Comparison of ENCODE assay signal across 6 cellular contexts in the genomic region with DNA sequence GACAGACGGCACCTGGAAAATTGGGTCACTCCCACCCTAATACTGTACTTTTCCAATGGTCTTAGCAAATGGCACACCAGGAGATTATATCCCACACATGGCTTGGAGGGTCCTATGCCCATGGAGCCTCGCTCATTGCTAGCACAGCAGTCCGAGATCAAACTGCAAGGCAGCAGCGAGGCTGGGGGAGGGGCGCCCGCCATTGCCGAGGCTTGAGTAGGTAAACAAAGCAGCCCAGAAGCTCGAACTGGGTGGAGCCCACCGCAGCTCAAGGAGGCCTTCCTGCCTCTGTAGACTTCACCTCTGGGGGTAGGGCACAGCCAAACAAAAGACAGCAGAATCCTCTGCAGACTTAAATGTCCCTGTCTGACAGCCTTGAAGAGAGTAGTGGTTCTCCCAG. TPM values are rescaled to one million over a fixed set of nuclear protein-coding genes. Genes with fewer than 3 reads are reported as not detected.
DNase-seq lines count a peak whose midpoint lies in the region; ATAC-seq, FAIRE-seq and TF ChIP-seq lines count a peak whose summit lies in the region.
"Not testable (repeated sequence)": the region's sequence is repeated elsewhere in the genome, so short reads cannot be mapped to it uniquely, and the experiment has no call there.

No MANE protein-coding gene starts in this region.

- not testable (repeated sequence) for TF ChIP-seq CTCF in HepG2 (CRISPR knock-in tag; IDR thresholded peaks at IDR 0.05)

- peaks cover 29% of the 10 kb centered on the region for H3K27me3 Mint-ChIP-seq in CD4-positive, CD25-positive, alpha-beta regulatory T cell
- H3K27me3 Mint-ChIP-seq in CD4-positive, alpha-beta memory T cell, result peaks cover 12% of the 10 kb centered on the region in 2 donors
- peaks cover 48% of the 10 kb centered on the region for H3K27me3 Mint-ChIP-seq in activated CD4-positive, alpha-beta memory T cell treated with anti-CD3 and anti-CD28 coated beads, Interleukin-2, amount 10 ng/mL, durations not matched to agents 7 days and 5 days
- not testable (repeated sequence) for H3K27me3 Mint-ChIP-seq in activated T-helper 17 cell treated with anti-CD3 and anti-CD28 coated beads, Interleukin-2, amount 50 U/mL, for 72 hours

- 11% methylated on average over 2 of the region's 9 CpGs for WGBS in HepG2 (ENCODE audit: low lambda C conversion rate)

- not testable (repeated sequence) for H3K9ac ChIP-seq in HepG2 (ENCODE audit: insufficient read depth, low read depth, low read length)

- H3K36me3 Mint-ChIP-seq in CD4-positive, CD25-positive, alpha-beta regulatory T cell; CD4-positive, alpha-beta memory T cell; activated CD4-positive, alpha-beta memory T cell treated with anti-CD3 and anti-CD28 coated beads, Interleukin-2, amount 10 ng/mL, durations not matched to agents 7 days and 5 days (ENCODE audit: low read depth); activated T-helper 17 cell treated with anti-CD3 and anti-CD28 coated beads, Interleukin-2, amount 50 U/mL, for 72 hours (ENCODE audit: low read depth): not testable (repeated sequence)

- POLR2A ChIA-PET in CD4-positive, alpha-beta memory T cell (lab: Charles Lee; ENCODE audit: partially characterized antibody), result interaction anchor here (0.7 to 2.1 kb wide), 5 partner anchors 8 to 23 kb away, joined by 4 to 13 read pairs (median 4); partner anchors contain the start of gene DNTTIP2
- POLR2A ChIA-PET in activated CD4-positive, alpha-beta memory T cell treated with anti-CD3 and anti-CD28 coated beads, Interleukin-2, amount 10 ng/mL, durations not matched to agents 7 days and 5 days (lab: Charles Lee), result not testable (repeated sequence)
- POLR2A ChIA-PET in HepG2 (lab: Yijun Ruan, JAX), result interaction anchor here (1.3 to 1.9 kb wide), 2 partner anchors 10 to 13 kb away, joined by 3 to 6 read pairs; no protein-coding TSS in a partner anchor

- DNase-seq in CD4-positive, CD25-positive, alpha-beta regulatory T cell, result peak in 2 of 3 donors; percentile 12 to 18
- DNase-seq in CD4-positive, alpha-beta memory T cell, result peak in 3 of 5 donors; percentile 29 to 39 (median 29)
- not testable (repeated sequence) for DNase-seq in activated CD4-positive, alpha-beta memory T cell treated with anti-CD3 and anti-CD28 coated beads, Interleukin-2, amount 10 ng/mL, durations not matched to agents 7 days and 5 days; HepG2 (ENCODE audit: low spot score)
- peak; percentile 26 for DNase-seq in activated effector memory CD4-positive, alpha-beta T cell treated with Interleukin-2 at 50 U/mL for 16 hours

- H3K4me3 Mint-ChIP-seq in CD4-positive, CD25-positive, alpha-beta regulatory T cell; CD4-positive, alpha-beta memory T cell; activated CD4-positive, alpha-beta memory T cell treated with anti-CD3 and anti-CD28 coated beads, Interleukin-2, amount 10 ng/mL, durations not matched to agents 7 days and 5 days: not testable (repeated sequence)
- peak overlapping the region; percentile 9 for H3K4me3 Mint-ChIP-seq in activated T-helper 17 cell treated with anti-CD3 and anti-CD28 coated beads, Interleukin-2, amount 50 U/mL, for 72 hours

- not testable (repeated sequence) for H4K20me1 ChIP-seq in HepG2 (ENCODE audit: insufficient read depth, low read length)

- H2AFZ ChIP-seq in HepG2 (ENCODE audit: low read length), result not testable (repeated sequence)

- intact Hi-C loops in CD4-positive, alpha-beta memory T cell (cut with micrococcal nuclease); HepG2 (cut with micrococcal nuclease; ENCODE audit: unreplicated experiment): not testable (repeated sequence)

- H3K4me1 ChIP-seq in CD4-positive, CD25-positive, alpha-beta regulatory T cell (ENCODE audit: control insufficient read depth, insufficient read depth, low read length, poor library complexity, severe bottlenecking); CD4-positive, alpha-beta memory T cell (ENCODE audit: insufficient read depth, low read length); HepG2 (ENCODE audit: insufficient read depth, low read length): not testable (repeated sequence)

- not testable (repeated sequence) for H3K4me1 Mint-ChIP-seq in CD4-positive, CD25-positive, alpha-beta regulatory T cell; activated CD4-positive, alpha-beta memory T cell treated with anti-CD3 and anti-CD28 coated beads, Interleukin-2, amount 10 ng/mL, durations not matched to agents 7 days and 5 days; activated T-helper 17 cell treated with anti-CD3 and anti-CD28 coated beads, Interleukin-2, amount 50 U/mL, for 72 hours
- H3K4me1 Mint-ChIP-seq in CD4-positive, alpha-beta memory T cell, result peaks cover 0 to 11% (median 7%) of the 10 kb centered on the region in 4 donors

- not testable (repeated sequence) for H3K9me3 ChIP-seq in CD4-positive, CD25-positive, alpha-beta regulatory T cell (ENCODE audit: control insufficient read depth in 2 of 2, low read length in 2 of 2); CD4-positive, alpha-beta memory T cell (ENCODE audit: control insufficient read depth in 1 of 2, low read length in 2 of 2); HepG2 (ENCODE audit: low read length)

- peak overlapping the region; percentile 51 for H3K4me2 ChIP-seq in HepG2 (ENCODE audit: low read depth, low read length)

- H3K27ac Mint-ChIP-seq in CD4-positive, CD25-positive, alpha-beta regulatory T cell; activated T-helper 17 cell treated with anti-CD3 and anti-CD28 coated beads, Interleukin-2, amount 50 U/mL, for 72 hours: not testable (repeated sequence)
- H3K27ac Mint-ChIP-seq in CD4-positive, alpha-beta memory T cell, result peak overlapping the region in 2 of 7 donors; percentile 35 to 48
- H3K27ac Mint-ChIP-seq in activated CD4-positive, alpha-beta memory T cell treated with anti-CD3 and anti-CD28 coated beads, Interleukin-2, amount 10 ng/mL, durations not matched to agents 7 days and 5 days, result peak overlapping the region; percentile 3

- not testable (repeated sequence) for H3K79me2 ChIP-seq in HepG2 (ENCODE audit: insufficient read depth, low read length)

- in situ Hi-C loops in HepG2 (cut with HindIII; ENCODE audit: extremely low pct_ligation_motif_present, low pct_unique_long_range_greater_than_20kb), result not testable (repeated sequence)

- not testable (repeated sequence) for H3K36me3 ChIP-seq in CD4-positive, CD25-positive, alpha-beta regulatory T cell (ENCODE audit: control insufficient read depth, insufficient read depth, low read length); CD4-positive, alpha-beta memory T cell (ENCODE audit: insufficient read depth, low read length); HepG2 (replicated peaks in 1 of 2; ENCODE audit: control insufficient read depth in 1 of 2, insufficient read depth in 2 of 2, low read length in 2 of 2)

- not testable (repeated sequence) for BruUV-seq in HepG2 (replicated peaks; lab: Mats Ljungman, UMichigan)

- CTCF ChIA-PET in CD4-positive, alpha-beta memory T cell (lab: Charles Lee; ENCODE audit: partially characterized antibody), result interaction anchor here (0.6 to 2.5 kb wide), 4 partner anchors 10 to 829 kb away, joined by 3 to 9 read pairs (median 4); no protein-coding TSS in a partner anchor
- CTCF ChIA-PET in activated CD4-positive, alpha-beta memory T cell treated with anti-CD3 and anti-CD28 coated beads, Interleukin-2, amount 10 ng/mL, durations not matched to agents 7 days and 5 days (lab: Charles Lee); HepG2 (lab: Yijun Ruan, JAX; ENCODE audit: low intra/inter-chr PET ratio, low total read pairs): not testable (repeated sequence)

- TF ChIP-seq RAD21 in HepG2 (CRISPR knock-in tag; IDR thresholded peaks at IDR 0.05), result not testable (repeated sequence)

- not testable (repeated sequence) for FAIRE-seq in HepG2 (lab: Jason Lieb, UNC)

- TF ChIP-seq EP300 in HepG2 (IDR thresholded peaks at IDR 0.05; ENCODE audit: low read depth in 2 of 2, low read length in 2 of 2); HepG2 (CRISPR knock-in tag; IDR thresholded peaks at IDR 0.05; ENCODE audit: borderline replicate concordance): not testable (repeated sequence)

- H3K9me3 Mint-ChIP-seq in CD4-positive, CD25-positive, alpha-beta regulatory T cell; CD4-positive, alpha-beta memory T cell; activated CD4-positive, alpha-beta memory T cell treated with anti-CD3 and anti-CD28 coated beads, Interleukin-2, amount 10 ng/mL, durations not matched to agents 7 days and 5 days; activated T-helper 17 cell treated with anti-CD3 and anti-CD28 coated beads, Interleukin-2, amount 50 U/mL, for 72 hours: not testable (repeated sequence)

- H3K27ac ChIP-seq in CD4-positive, CD25-positive, alpha-beta regulatory T cell (ENCODE audit: insufficient read depth, low read length, poor library complexity, severe bottlenecking); CD4-positive, alpha-beta memory T cell (ENCODE audit: low read depth, low read length); HepG2 (ENCODE audit: extremely low read length, insufficient read depth, low read length): not testable (repeated sequence)

- H3K4me3 ChIP-seq in CD4-positive, CD25-positive, alpha-beta regulatory T cell (ENCODE audit: low read depth, low read length); CD4-positive, alpha-beta memory T cell (ENCODE audit: low read length in 2 of 2): not testable (repeated sequence)
- H3K4me3 ChIP-seq in HepG2 (replicated peaks in 1 of 3; ENCODE audit: insufficient read depth in 1 of 3, low read depth in 2 of 3, low read length in 3 of 3), result peak overlapping the region in 1 of 3 experiments; percentile 23; a peak in 1 of 6 replicates

- not testable (repeated sequence) for ATAC-seq in CD4-positive, CD25-positive, alpha-beta regulatory T cell (ENCODE audit: low read depth in 2 of 2); activated T-helper 17 cell treated with anti-CD3 and anti-CD28 coated beads, Interleukin-2, amount 50 U/mL, for 72 hours (replicated peaks); HepG2

- TF ChIP-seq POLR2A in HepG2 (IDR thresholded peaks at IDR 0.05; ENCODE audit: insufficient read depth in 1 of 2, low read depth in 2 of 2, low read length in 2 of 2), result not testable (repeated sequence)

- not testable (repeated sequence) for H3K27me3 ChIP-seq in CD4-positive, CD25-positive, alpha-beta regulatory T cell (ENCODE audit: control insufficient read depth, insufficient read depth, low read length); CD4-positive, alpha-beta memory T cell (ENCODE audit: insufficient read depth, low read length); HepG2 (ENCODE audit: control insufficient read depth in 1 of 2, insufficient read depth in 2 of 2, low read length in 2 of 2)

RNA-seq across cellular contexts. Expression of gene DNTTIP2, which starts 23.0 kb away (rescaled TPM):
- total RNA-seq in CD4-positive, CD25-positive, alpha-beta regulatory T cell, result 77.0 TPM
- polyA plus RNA-seq in CD4-positive, CD25-positive, alpha-beta regulatory T cell, result 10 to 100 TPM; 70.4 to 87.2 (median 73.1) TPM
- 10 to 100 TPM; 71.4 to 75.4 TPM for total RNA-seq in CD4-positive, alpha-beta memory T cell
- 10 to 100 TPM; 52.5 to 86.5 TPM for polyA plus RNA-seq in CD4-positive, alpha-beta memory T cell
- total RNA-seq in activated CD4-positive, alpha-beta memory T cell treated with anti-CD3 and anti-CD28 coated beads, Interleukin-2, amount 10 ng/mL, durations not matched to agents 7 days and 5 days, result 10 to 100 TPM; 65.2 to 66.6 TPM
- 10 to 100 TPM; 62.9 to 79.5 TPM for total RNA-seq in activated T-helper 17 cell treated with anti-CD3 and anti-CD28 coated beads, Interleukin-2, amount 50 U/mL, for 72 hours
- 63.3 and 93.0 TPM in 2 replicates for total RNA-seq in HepG2 (2016; rRNA removed; fragmentation: Illumina TruSeq; extraction: Trizol)
- 15.2 and 18.1 TPM in 2 replicates for total RNA-seq in HepG2 (2016; cell fraction: cytosol; rRNA removed; fragmentation: Illumina TruSeq; extraction: Trizol; ENCODE audit: low read depth)
- 58.6 and 87.6 TPM in 2 replicates for total RNA-seq in HepG2 (2016; cell fraction: insoluble cytoplasmic fraction; rRNA removed; fragmentation: Illumina TruSeq; extraction: Trizol)
- total RNA-seq in HepG2 (2016; cell fraction: membrane; rRNA removed; fragmentation: Illumina TruSeq; extraction: Trizol), result 18.9 and 24.0 TPM in 2 replicates
- total RNA-seq in HepG2 (2016; cell fraction: nucleus; rRNA removed; fragmentation: Illumina TruSeq; extraction: Trizol), result 67.1 and 71.3 TPM in 2 replicates
- polyA plus RNA-seq in HepG2 (2011; rRNA removed), result 10.3 and 11.4 TPM in 2 replicates
- polyA plus RNA-seq in HepG2 (2011; cell fraction: cytosol; rRNA removed), result 3.6 and 4.4 TPM in 2 replicates
- polyA plus RNA-seq in HepG2 (2011; cell fraction: nucleus; rRNA removed), result 9.6 and 9.7 TPM in 2 replicates
- polyA plus RNA-seq in HepG2 (2012), result 29.5 and 35.0 TPM in 2 replicates
- polyA plus RNA-seq in HepG2 (2016; cell fraction: cytosol; fragmentation: Illumina TruSeq; extraction: Trizol; ENCODE audit: low read depth), result 5.3 and 7.3 TPM in 2 replicates
- 77.2 and 80.1 TPM in 2 replicates for polyA plus RNA-seq in HepG2 (2016; cell fraction: insoluble cytoplasmic fraction; fragmentation: Illumina TruSeq; extraction: Trizol; ENCODE audit: low read depth)
- polyA plus RNA-seq in HepG2 (2016; cell fraction: membrane; fragmentation: Illumina TruSeq; extraction: Trizol; ENCODE audit: low read depth), result 7.6 and 11.1 TPM in 2 replicates
- polyA plus RNA-seq in HepG2 (2016; cell fraction: nucleus; fragmentation: Illumina TruSeq; extraction: Trizol; ENCODE audit: insufficient read depth, low read depth), result 95.2 and 98.9 TPM in 2 replicates
- polyA minus RNA-seq in HepG2 (2011; rRNA and poly(A)+ RNA removed; ENCODE audit: low replicate concordance), result 7.4 and 19.1 TPM in 2 replicates
- 6.9 and 12.9 TPM in 2 replicates for polyA minus RNA-seq in HepG2 (2011; cell fraction: cytosol; rRNA and poly(A)+ RNA removed)
- 29.0 and 36.4 TPM in 2 replicates for polyA minus RNA-seq in HepG2 (2011; cell fraction: nucleus; rRNA and poly(A)+ RNA removed)

RNA-seq across cellular contexts. Expression of gene GCLM, which starts 53.2 kb away (rescaled TPM):
- 5.5 TPM for total RNA-seq in CD4-positive, CD25-positive, alpha-beta regulatory T cell
- 10 to 100 TPM in 1 of 4 donors, 1 to 10 TPM in 3; 7.0 to 17.3 (median 9.0) TPM for polyA plus RNA-seq in CD4-positive, CD25-positive, alpha-beta regulatory T cell
- 10 to 100 TPM; 22.0 to 26.8 TPM for total RNA-seq in CD4-positive, alpha-beta memory T cell
- polyA plus RNA-seq in CD4-positive, alpha-beta memory T cell, result 10 to 100 TPM; 11.4 to 32.8 TPM
- 10 to 100 TPM; 40.1 to 42.1 TPM for total RNA-seq in activated CD4-positive, alpha-beta memory T cell treated with anti-CD3 and anti-CD28 coated beads, Interleukin-2, amount 10 ng/mL, durations not matched to agents 7 days and 5 days
- total RNA-seq in activated T-helper 17 cell treated with anti-CD3 and anti-CD28 coated beads, Interleukin-2, amount 50 U/mL, for 72 hours, result 10 to 100 TPM; 15.4 to 31.1 TPM
- 28.1 and 29.9 TPM in 2 replicates for total RNA-seq in HepG2 (2016; rRNA removed; fragmentation: Illumina TruSeq; extraction: Trizol)
- 29.4 and 34.7 TPM in 2 replicates for total RNA-seq in HepG2 (2016; cell fraction: cytosol; rRNA removed; fragmentation: Illumina TruSeq; extraction: Trizol; ENCODE audit: low read depth)
- total RNA-seq in HepG2 (2016; cell fraction: insoluble cytoplasmic fraction; rRNA removed; fragmentation: Illumina TruSeq; extraction: Trizol), result 28.9 and 30.1 TPM in 2 replicates
- 10.9 and 11.8 TPM in 2 replicates for total RNA-seq in HepG2 (2016; cell fraction: membrane; rRNA removed; fragmentation: Illumina TruSeq; extraction: Trizol)
- total RNA-seq in HepG2 (2016; cell fraction: nucleus; rRNA removed; fragmentation: Illumina TruSeq; extraction: Trizol), result 15.5 and 16.1 TPM in 2 replicates
- polyA plus RNA-seq in HepG2 (2011; rRNA removed), result 8.0 and 8.7 TPM in 2 replicates
- polyA plus RNA-seq in HepG2 (2011; cell fraction: cytosol; rRNA removed), result 4.2 and 5.6 TPM in 2 replicates
- 1.9 and 2.6 TPM in 2 replicates for polyA plus RNA-seq in HepG2 (2011; cell fraction: nucleus; rRNA removed)
- polyA plus RNA-seq in HepG2 (2012), result 17.1 and 18.2 TPM in 2 replicates
- polyA plus RNA-seq in HepG2 (2016; cell fraction: cytosol; fragmentation: Illumina TruSeq; extraction: Trizol; ENCODE audit: low read depth), result 1.9 and 2.3 TPM in 2 replicates
- polyA plus RNA-seq in HepG2 (2016; cell fraction: insoluble cytoplasmic fraction; fragmentation: Illumina TruSeq; extraction: Trizol; ENCODE audit: low read depth), result 30.1 and 43.8 TPM in 2 replicates
- 4.8 and 5.1 TPM in 2 replicates for polyA plus RNA-seq in HepG2 (2016; cell fraction: membrane; fragmentation: Illumina TruSeq; extraction: Trizol; ENCODE audit: low read depth)
- 18.2 and 22.7 TPM in 2 replicates for polyA plus RNA-seq in HepG2 (2016; cell fraction: nucleus; fragmentation: Illumina TruSeq; extraction: Trizol; ENCODE audit: insufficient read depth, low read depth)
- 8.9 and 19.6 TPM in 2 replicates for polyA minus RNA-seq in HepG2 (2011; rRNA and poly(A)+ RNA removed; ENCODE audit: low replicate concordance)
- polyA minus RNA-seq in HepG2 (2011; cell fraction: cytosol; rRNA and poly(A)+ RNA removed), result 5.8 and 12.5 TPM in 2 replicates
- 25.2 and 29.7 TPM in 2 replicates for polyA minus RNA-seq in HepG2 (2011; cell fraction: nucleus; rRNA and poly(A)+ RNA removed)
